Comparison of ENCODE assay signal across 8 cellular contexts in the genomic region with DNA sequence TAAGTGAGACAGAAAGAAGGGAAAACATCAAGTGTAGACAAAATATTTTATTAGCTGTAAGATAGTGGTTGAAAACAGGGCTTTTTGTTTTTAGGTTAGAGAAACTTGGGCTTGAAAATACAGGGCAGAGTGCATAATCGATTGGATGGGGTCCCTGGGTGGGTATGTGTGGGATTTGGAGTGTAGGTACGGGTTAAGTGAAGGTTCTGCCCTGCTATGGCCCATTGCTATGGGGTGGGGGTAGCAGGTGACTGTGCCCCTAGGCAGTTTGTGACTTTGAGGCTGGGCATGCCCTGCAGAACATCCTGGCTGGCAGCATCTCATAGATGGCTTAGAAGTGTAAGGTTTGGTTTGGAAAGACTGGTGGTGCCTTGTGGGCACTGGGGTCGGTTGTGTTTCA. TPM values are rescaled to one million over a fixed set of nuclear protein-coding genes. Genes with fewer than 3 reads are reported as not detected.
DNase-seq lines count a peak whose midpoint lies in the region; ATAC-seq and TF ChIP-seq lines count a peak whose summit lies in the region.
"Had no signal": no experiment of that assay in that cellular context is flagged by ENCODE, and none has a peak within 500 bp of the region (broad histone marks: within the 10 kb centered on the region; RNA-seq: fewer than 3 reads in every experiment).

No MANE protein-coding gene starts in this region.

- H3F3A ChIP-seq in GM23338 (replicated peaks; ENCODE audit: low read depth) = peaks cover 62% of the 10 kb centered on the region

- DNase-seq in GM23338 (ENCODE audit: low spot score) (no peak), WTC11 (ENCODE audit: low spot score) (no peak), esophagus muscularis mucosa (ENCODE audit: extremely low spot score) (no peak), gastrocnemius medialis (no peak), activated gamma-delta T cell (lab: John Stamatoyannopoulos, UW) (no peak), superior temporal gyrus (ENCODE audit: extremely low spot score) (no peak), left lobe of liver (ENCODE audit: low spot score) (no peak)

- no peak overlapping the region for H3K4me2 ChIP-seq in GM23338

- no peaks in the 10 kb centered on the region for H3K27me3 ChIP-seq in GM23338 (ENCODE audit: insufficient read depth)
- H3K27me3 ChIP-seq in esophagus muscularis mucosa = no peaks in the 10 kb centered on the region
- H3K27me3 ChIP-seq in gastrocnemius medialis = no peaks in the 10 kb centered on the region
- H3K27me3 ChIP-seq: pancreas had no signal

- peak overlapping the region; percentile 69; the same call in 1 of the 2 replicates for H3K27ac ChIP-seq in GM23338 (ENCODE audit: low read depth)
- H3K27ac ChIP-seq in esophagus muscularis mucosa (replicated peaks in 1 of 4) = peak overlapping the region; percentile 71 to 99 (median 99)
- H3K27ac ChIP-seq in gastrocnemius medialis = peak overlapping the region; percentile 98 to 99 (median 98)
- H3K27ac ChIP-seq: pancreas had no signal

- H3K4me3 ChIP-seq in GM23338 (no peak overlapping the region), esophagus muscularis mucosa (no peak overlapping the region), gastrocnemius medialis (no peak overlapping the region)
- H3K4me3 ChIP-seq: pancreas had no signal

- no peak for TF ChIP-seq POLR2A in esophagus muscularis mucosa (IDR thresholded peaks at IDR 0.05; ENCODE audit: low read depth)
- no peak for TF ChIP-seq POLR2A in gastrocnemius medialis (IDR thresholded peaks at IDR 0.05)

- no peak for TF ChIP-seq EP300 in esophagus muscularis mucosa (IDR thresholded peaks at IDR 0.05)

- TF ChIP-seq CTCF in GM23338 (conservative IDR thresholded peaks at IDR 0.05; ENCODE audit: low read depth in 2 of 2) = no peak
- no peak for TF ChIP-seq CTCF in WTC11 (IDR thresholded peaks at IDR 0.05)
- TF ChIP-seq CTCF in esophagus muscularis mucosa (IDR thresholded peaks at IDR 0.05) = no peak
- no peak for TF ChIP-seq CTCF in gastrocnemius medialis (IDR thresholded peaks at IDR 0.05 in 4 of 5, conservative IDR thresholded peaks at IDR 0.05 in 1 of 5)

- H2AFZ ChIP-seq in GM23338 = no peak overlapping the region

- peaks cover 20% of the 10 kb centered on the region for H3K4me1 ChIP-seq in GM23338 (ENCODE audit: insufficient read depth)
- H3K4me1 ChIP-seq in esophagus muscularis mucosa = peaks cover 30 to 52% (median 43%) of the 10 kb centered on the region in 4 donors
- peaks cover 27 to 36% of the 10 kb centered on the region in 2 donors for H3K4me1 ChIP-seq in gastrocnemius medialis

- in situ Hi-C loops in gastrocnemius medialis (cut with MboI; ENCODE audit: low sequenced_read_pairs in 4 of 4) = no loop called here

- CTCF ChIA-PET in WTC11 (lab: Charles Lee) = no interaction called here

- H3K9me3 Mint-ChIP-seq in GM23338 = peaks cover 3% of the 10 kb centered on the region; the same call in 1 of the 3 replicates
- no peaks in the 10 kb centered on the region for H3K9me3 Mint-ChIP-seq in WTC11

- POLR2A ChIA-PET in WTC11 (lab: Charles Lee) = no interaction called here

- peaks cover 48% of the 10 kb centered on the region for H4K20me1 ChIP-seq in GM23338 (replicated peaks; ENCODE audit: insufficient read depth)

- intact Hi-C loops in esophagus muscularis mucosa (cut with DNase I) (no loop called here), gastrocnemius medialis (cut with DNase I; ENCODE audit: low total_unique reads) (loop anchor here (2.0 to 10.0 kb wide), 2 partner anchors 13 to 1029 kb away; no protein-coding TSS in a partner anchor)

- ATAC-seq in GM23338 = no peak
- no peak for ATAC-seq in WTC11
- no peak for ATAC-seq in gastrocnemius medialis
- ATAC-seq in left lobe of liver = no peak
- ATAC-seq: pancreas had no signal

- H3K27ac Mint-ChIP-seq in GM23338 = peak overlapping the region; percentile 9; the same call in 1 of the 2 replicates
- H3K27ac Mint-ChIP-seq in WTC11 = peak overlapping the region; percentile 8

- peaks cover 27% of the 10 kb centered on the region for H3K4me1 Mint-ChIP-seq in GM23338
- peaks cover 25% of the 10 kb centered on the region for H3K4me1 Mint-ChIP-seq in WTC11

- 87% methylated on average over 2 of the region's 3 CpGs for WGBS in esophagus muscularis mucosa

- H3K36me3 ChIP-seq in GM23338 (ENCODE audit: insufficient read depth) (peaks cover 48% of the 10 kb centered on the region), esophagus muscularis mucosa (peaks cover 43 to 67% (median 66%) of the 10 kb centered on the region in 4 donors), gastrocnemius medialis (peaks cover 0 to 64% of the 10 kb centered on the region in 2 donors)

- H3K4me3 Mint-ChIP-seq in GM23338 (no peak overlapping the region; the same call in 2 of the 3 replicates), WTC11 (no peak overlapping the region)

- H3K9me3 ChIP-seq in esophagus muscularis mucosa (no peaks in the 10 kb centered on the region), gastrocnemius medialis (no peaks in the 10 kb centered on the region)
- H3K9me3 ChIP-seq: pancreas had no signal

- peaks cover 68% of the 10 kb centered on the region for H3K36me3 Mint-ChIP-seq in GM23338 (ENCODE audit: low read depth)
- H3K36me3 Mint-ChIP-seq in WTC11 = peaks cover 54% of the 10 kb centered on the region

- H3K79me2 ChIP-seq in GM23338 (replicated peaks; ENCODE audit: insufficient read depth) = peaks cover 32% of the 10 kb centered on the region

- H3K9me2 ChIP-seq in GM23338 (ENCODE audit: insufficient read depth) = no peaks in the 10 kb centered on the region

- H3K27me3 Mint-ChIP-seq in GM23338 (ENCODE audit: insufficient read depth, low read depth, poor library complexity) = peaks cover 36% of the 10 kb centered on the region
- no peaks in the 10 kb centered on the region for H3K27me3 Mint-ChIP-seq in WTC11 (ENCODE audit: low read depth)

TF ChIP-seq in GM23338, 12 proteins besides CTCF, POLR2A, EP300 and RAD21:
- TF ChIP-seq ZNF114 (CRISPR knock-in tag; IDR thresholded peaks at IDR 0.05) (no peak), EZH2 (IDR thresholded peaks at IDR 0.05; ENCODE audit: low read depth, unreplicated experiment) (no peak), EZH2phosphoT487 (IDR thresholded peaks at IDR 0.05; ENCODE audit: unreplicated experiment) (no peak), ZNF331 (CRISPR knock-in tag; IDR thresholded peaks at IDR 0.05; ENCODE audit: low read depth) (no peak), NANOG (IDR thresholded peaks at IDR 0.05; ENCODE audit: borderline replicate concordance) (no peak), POLR2AphosphoS5 (IDR thresholded peaks at IDR 0.05; ENCODE audit: low read depth) (no peak)
TF ChIP-seq in GM23338: peak in this region for 0.

TF ChIP-seq in WTC11, 78 proteins besides CTCF, POLR2A, EP300 and RAD21:
- no peak for TF ChIP-seq ZBTB21 (CRISPR knock-in tag; IDR thresholded peaks at IDR 0.05; ENCODE audit: borderline replicate concordance)

RNA-seq across cellular contexts. Expression of a gene that starts 3.7 kb away (rescaled TPM):
- total RNA-seq in GM23338 (2014; rRNA removed; shearing (Covaris generic)) = 14.8 and 31.8 TPM in 2 replicates
- 6.7 and 9.6 TPM in 2 replicates for polyA plus RNA-seq in GM23338 (2016; fragmentation: Nextera tagmentation; extraction: Ambion mirVana)
- 20.3 to 23.0 TPM (median 20.4 TPM) in 3 replicates for total RNA-seq in WTC11 (2021)
- total RNA-seq in esophagus muscularis mucosa = 10 to 100 TPM; 40.3 to 71.0 (median 59.9) TPM
- 10 to 100 TPM; 14.7 to 27.1 (median 18.8) TPM for total RNA-seq in gastrocnemius medialis
- total RNA-seq in left lobe of liver = 2.5 TPM

RNA-seq across cellular contexts. Expression of a gene that starts 19.3 kb away (rescaled TPM):
- 552 and 565 TPM in 2 replicates for total RNA-seq in GM23338 (2014; rRNA removed; shearing (Covaris generic))
- polyA plus RNA-seq in GM23338 (2016; fragmentation: Nextera tagmentation; extraction: Ambion mirVana) = 227 and 239 TPM in 2 replicates
- total RNA-seq in WTC11 (2021) (411 to 557 TPM (median 439 TPM) in 3 replicates), esophagus muscularis mucosa (100 to 1,000 TPM; 291 to 418 (median 360) TPM), gastrocnemius medialis (100 to 1,000 TPM; 474 to 863 (median 735) TPM), left lobe of liver (341 TPM)

RNA-seq across cellular contexts. Expression of a gene that starts 27.7 kb away (rescaled TPM):
- total RNA-seq in GM23338 (2014; rRNA removed; shearing (Covaris generic)) = 9.2 and 10.7 TPM in 2 replicates
- 5.4 and 7.0 TPM in 2 replicates for polyA plus RNA-seq in GM23338 (2016; fragmentation: Nextera tagmentation; extraction: Ambion mirVana)
- total RNA-seq in WTC11 (2021) = 15.7 to 22.6 TPM (median 17.0 TPM) in 3 replicates
- total RNA-seq in esophagus muscularis mucosa = 1 to 10 TPM; 1.8 to 3.4 (median 2.7) TPM
- total RNA-seq in gastrocnemius medialis = 1 to 10 TPM in 2 of 4 donors, under 1 TPM in 2; 0.62 to 1.2 (median 0.92) TPM
- 4.8 TPM for total RNA-seq in left lobe of liver

RNA-seq across cellular contexts. Expression of a gene that starts 27.8 kb away (rescaled TPM):
- 182 and 199 TPM in 2 replicates for total RNA-seq in GM23338 (2014; rRNA removed; shearing (Covaris generic))
- 190 and 205 TPM in 2 replicates for polyA plus RNA-seq in GM23338 (2016; fragmentation: Nextera tagmentation; extraction: Ambion mirVana)
- total RNA-seq in WTC11 (2021) (117 to 133 TPM (median 118 TPM) in 3 replicates), esophagus muscularis mucosa (10 to 100 TPM; 36.0 to 52.1 (median 40.4) TPM), gastrocnemius medialis (10 to 100 TPM; 45.5 to 87.7 (median 53.0) TPM), left lobe of liver (33.9 TPM)

RNA-seq across cellular contexts. Expression of a gene that starts 34.7 kb away (rescaled TPM):
- 328 and 507 TPM in 2 replicates for total RNA-seq in GM23338 (2014; rRNA removed; shearing (Covaris generic))
- 101 and 117 TPM in 2 replicates for polyA plus RNA-seq in GM23338 (2016; fragmentation: Nextera tagmentation; extraction: Ambion mirVana)
- total RNA-seq in WTC11 (2021) (303 to 359 TPM (median 320 TPM) in 3 replicates), esophagus muscularis mucosa (100 to 1,000 TPM; 252 to 356 (median 274) TPM), gastrocnemius medialis (100 to 1,000 TPM; 560 to 831 (median 720) TPM), left lobe of liver (94.1 TPM)
